Comparison of ENCODE assay signal across 22 cellular contexts in genomic region chr12:82810568-82810967, GRCh38.
DNase-seq lines count a peak whose midpoint lies in the region; ATAC-seq, FAIRE-seq and TF ChIP-seq lines count a peak whose summit lies in the region.
"Had no signal": no experiment of that assay in that cellular context is flagged by ENCODE, and none has a peak within 500 bp of the region (broad histone marks: within the 10 kb centered on the region; RNA-seq: fewer than 3 reads in every experiment).

No MANE protein-coding gene starts in this region.

- TF ChIP-seq CTCF in A673 (conservative IDR thresholded peaks at IDR 0.05; ENCODE audit: low read depth, low read length) = no peak
- no peak for TF ChIP-seq CTCF in HEK293 (tag by site-specific recombination; IDR thresholded peaks at IDR 0.05)
- TF ChIP-seq CTCF in WERI-Rb-1 (IDR thresholded peaks at IDR 0.05; ENCODE audit: low read depth, low read length) = no peak
- TF ChIP-seq CTCF in glutamatergic neuron (IDR thresholded peaks at IDR 0.05; ENCODE audit: partially characterized antibody, unreplicated experiment) = no peak
- no peak for TF ChIP-seq CTCF in WTC11 (IDR thresholded peaks at IDR 0.05)
- no peak for TF ChIP-seq CTCF in HepG2 (CRISPR knock-in tag; IDR thresholded peaks at IDR 0.05)

- H2AFZ ChIP-seq in HepG2 (ENCODE audit: low read length) = no peak overlapping the region

- TF ChIP-seq POLR2A in HepG2 (IDR thresholded peaks at IDR 0.05; ENCODE audit: insufficient read depth in 1 of 2, low read depth in 2 of 2, low read length in 2 of 2) = no peak

- no peak for FAIRE-seq in HepG2 (lab: Jason Lieb, UNC)
- FAIRE-seq: A549, GM12891 had no signal

- CTCF ChIA-PET in A673 (lab: Charles Lee) = no interaction called here
- CTCF ChIA-PET in HEK293 (lab: Yijun Ruan, JAX) = no interaction called here
- CTCF ChIA-PET in WTC11 (lab: Charles Lee) = no interaction called here
- CTCF ChIA-PET in HepG2 (lab: Yijun Ruan, JAX; ENCODE audit: low intra/inter-chr PET ratio, low total read pairs) = no interaction called here

- ATAC-seq in WTC11 (no peak), HepG2 (no peak)
- ATAC-seq: A549, HCT116 had no signal

- H3K27me3 ChIP-seq in A673 (replicated peaks; ENCODE audit: insufficient read depth, low read depth, low read length, poor library complexity) = no peaks in the 10 kb centered on the region
- H3K27me3 ChIP-seq in WERI-Rb-1 (ENCODE audit: insufficient read depth, low read depth, severe bottlenecking) = no peaks in the 10 kb centered on the region
- H3K27me3 ChIP-seq in HepG2 (ENCODE audit: control insufficient read depth in 1 of 2, insufficient read depth in 2 of 2, low read length in 2 of 2) = no peaks in the 10 kb centered on the region

- H4K20me1 ChIP-seq in HepG2 (ENCODE audit: insufficient read depth, low read length) = no peaks in the 10 kb centered on the region

- 14% methylated on average over 5 of the region's 5 CpGs for WGBS in HepG2 (ENCODE audit: low lambda C conversion rate)

- H3K4me1 ChIP-seq in A673 (ENCODE audit: insufficient read depth, low read length, poor library complexity, severe bottlenecking) (no peaks in the 10 kb centered on the region), HEK293 (ENCODE audit: control insufficient read depth, insufficient read depth, low read length) (no peaks in the 10 kb centered on the region), HepG2 (ENCODE audit: insufficient read depth, low read length) (no peaks in the 10 kb centered on the region)
- H3K4me1 ChIP-seq: A549 had no signal

- H3K27me3 Mint-ChIP-seq in glutamatergic neuron (ENCODE audit: unreplicated experiment) (no peaks in the 10 kb centered on the region), WTC11 (ENCODE audit: low read depth) (no peaks in the 10 kb centered on the region)
- H3K27me3 Mint-ChIP-seq: CD4-positive, alpha-beta memory T cell had no signal

- no peak overlapping the region for H3K4me3 Mint-ChIP-seq in glutamatergic neuron (ENCODE audit: unreplicated experiment)
- no peak overlapping the region for H3K4me3 Mint-ChIP-seq in WTC11
- H3K4me3 Mint-ChIP-seq: CD4-positive, alpha-beta memory T cell; H9; HFFc6 had no signal

- H3K36me3 Mint-ChIP-seq in glutamatergic neuron (ENCODE audit: unreplicated experiment) (peaks cover 8% of the 10 kb centered on the region), WTC11 (no peaks in the 10 kb centered on the region)

- H3K27ac Mint-ChIP-seq in glutamatergic neuron (ENCODE audit: unreplicated experiment) = peak overlapping the region; percentile 25
- H3K27ac Mint-ChIP-seq in WTC11 = no peak overlapping the region
- H3K27ac Mint-ChIP-seq: CD4-positive, alpha-beta memory T cell; H9; HFFc6 had no signal

- no peak overlapping the region for H3K9ac ChIP-seq in HepG2 (ENCODE audit: insufficient read depth, low read depth, low read length)
- H3K9ac ChIP-seq: GM23248 had no signal

- intact Hi-C loops in A673 (cut with micrococcal nuclease; ENCODE audit: unreplicated experiment) = no loop called here
- intact Hi-C loops in HepG2 (cut with micrococcal nuclease; ENCODE audit: unreplicated experiment) = no loop called here

- H3K4me3 ChIP-seq in A673 (ENCODE audit: low read depth, low read length, poor library complexity, severe bottlenecking) (no peak overlapping the region), HEK293 (ENCODE audit: low read depth, low read length) (no peak overlapping the region), WERI-Rb-1 (ENCODE audit: low read depth, low read length) (no peak overlapping the region), HepG2 (replicated peaks in 1 of 3; ENCODE audit: insufficient read depth in 1 of 3, low read depth in 2 of 3, low read length in 3 of 3) (no peak overlapping the region)
- H3K4me3 ChIP-seq: A549, GM23248 had no signal

- no peak overlapping the region for H3K27ac ChIP-seq in A673 (ENCODE audit: low read depth, low read length, poor library complexity, severe bottlenecking)
- no peak overlapping the region for H3K27ac ChIP-seq in HEK293 (ENCODE audit: extremely low read depth, low read depth, low read length)
- no peak overlapping the region for H3K27ac ChIP-seq in WERI-Rb-1
- no peak overlapping the region for H3K27ac ChIP-seq in HepG2 (ENCODE audit: extremely low read length, insufficient read depth, low read length)
- H3K27ac ChIP-seq: A549, GM23248 had no signal

- DNase-seq in A673 (ENCODE audit: low spot score) = peak; percentile 17
- peak; percentile 19 for DNase-seq in WERI-Rb-1
- DNase-seq in glutamatergic neuron = no peak
- no peak for DNase-seq in NCI-H446 (lab: John Stamatoyannopoulos, UW)
- DNase-seq in HK-2 (ENCODE audit: unreplicated experiment) = no peak
- DNase-seq in WTC11 (ENCODE audit: low spot score) = no peak
- DNase-seq in HepG2 (ENCODE audit: low spot score) = no peak
- DNase-seq: 8988T; C1 segment of cervical spinal cord; Calu3; CD4-positive, alpha-beta memory T cell; COR-L47; DMS53; DMS79 treated with DMSO at 0.1 percent for 48 hours; GF-D8; GM23248; H9; HFFc6 had no signal

- no peaks in the 10 kb centered on the region for H3K79me2 ChIP-seq in HepG2 (ENCODE audit: insufficient read depth, low read length)

- no peak for TF ChIP-seq RAD21 in HepG2 (CRISPR knock-in tag; IDR thresholded peaks at IDR 0.05)

- TF ChIP-seq EP300 in HepG2 (IDR thresholded peaks at IDR 0.05; ENCODE audit: low read depth in 2 of 2, low read length in 2 of 2) (no peak), HepG2 (CRISPR knock-in tag; IDR thresholded peaks at IDR 0.05; ENCODE audit: borderline replicate concordance) (no peak)

- H3K36me3 ChIP-seq in A673 (ENCODE audit: insufficient read depth, low read length, poor library complexity, severe bottlenecking) = no peaks in the 10 kb centered on the region
- H3K36me3 ChIP-seq in HEK293 (ENCODE audit: control insufficient read depth in 2 of 2, insufficient read depth in 1 of 2, low read length in 2 of 2) = no peaks in the 10 kb centered on the region
- H3K36me3 ChIP-seq in WERI-Rb-1 = no peaks in the 10 kb centered on the region
- no peaks in the 10 kb centered on the region for H3K36me3 ChIP-seq in HepG2 (replicated peaks in 1 of 2; ENCODE audit: control insufficient read depth in 1 of 2, insufficient read depth in 2 of 2, low read length in 2 of 2)

- no peak overlapping the region for H3K4me2 ChIP-seq in HepG2 (ENCODE audit: low read depth, low read length)
- H3K4me2 ChIP-seq: A549 had no signal

- H3K4me1 Mint-ChIP-seq in glutamatergic neuron (ENCODE audit: low read depth, unreplicated experiment) (peaks cover 7% of the 10 kb centered on the region), WTC11 (peaks cover 15% of the 10 kb centered on the region)

- BruUV-seq in A673 (replicated peaks; lab: Mats Ljungman, UMichigan) (no TSS peak), HepG2 (replicated peaks; lab: Mats Ljungman, UMichigan) (no TSS peak)

- in situ Hi-C loops in HepG2 (cut with HindIII; ENCODE audit: extremely low pct_ligation_motif_present, low pct_unique_long_range_greater_than_20kb) = no loop called here

- H3K9me3 ChIP-seq in A673 (ENCODE audit: low read depth, low read length, poor library complexity, severe bottlenecking) (no peaks in the 10 kb centered on the region), HEK293 (ENCODE audit: control insufficient read depth, insufficient read depth, low read depth, low read length) (no peaks in the 10 kb centered on the region), WERI-Rb-1 (ENCODE audit: severe bottlenecking) (no peaks in the 10 kb centered on the region), HepG2 (ENCODE audit: low read length) (no peaks in the 10 kb centered on the region)
- H3K9me3 ChIP-seq: A549 had no signal

- peaks cover 5% of the 10 kb centered on the region for H3K9me3 Mint-ChIP-seq in glutamatergic neuron (ENCODE audit: unreplicated experiment)
- no peaks in the 10 kb centered on the region for H3K9me3 Mint-ChIP-seq in WTC11
- H3K9me3 Mint-ChIP-seq: CD4-positive, alpha-beta memory T cell; H9 had no signal

- POLR2A ChIA-PET in A673 (lab: Charles Lee; ENCODE audit: low non-redundant PET) = no interaction called here
- POLR2A ChIA-PET in HEK293 (lab: Yijun Ruan, JAX) = no interaction called here
- POLR2A ChIA-PET in WTC11 (lab: Charles Lee) = no interaction called here
- POLR2A ChIA-PET in HepG2 (lab: Yijun Ruan, JAX) = no interaction called here

TF ChIP-seq in HEK293, 187 proteins besides CTCF, POLR2A, EP300 and RAD21:
- TF ChIP-seq ZNF362 (tag by site-specific recombination; IDR thresholded peaks at IDR 0.05) = no peak
- TF ChIP-seq MZF1 (tag by site-specific recombination; IDR thresholded peaks at IDR 0.05; ENCODE audit: borderline replicate concordance) = peak; percentile 97; the same call in 1 of the 2 replicates

TF ChIP-seq in HepG2, 621 proteins besides CTCF, POLR2A, EP300 and RAD21:
- TF ChIP-seq POLR2AphosphoS2 (IDR thresholded peaks at IDR 0.05; ENCODE audit: low read depth, low read length) (no peak), ZNF280D (CRISPR knock-in tag; IDR thresholded peaks at IDR 0.05) (no peak), TAF1 (CRISPR knock-in tag; IDR thresholded peaks at IDR 0.05) (no peak), MBNL3 (CRISPR knock-in tag; conservative IDR thresholded peaks at IDR 0.05) (no peak), FOXA1 (IDR thresholded peaks at IDR 0.05) (no peak), FOXA1 (CRISPR knock-in tag; IDR thresholded peaks at IDR 0.05) (no peak)
TF ChIP-seq in HepG2: peak in this region for 0.

Comparison
In these comparisons a context has a peak if more than half of its experiments do, and no peak if none do; other contexts are left out.
1. DNase-seq: peak in A673 (single experiment) and WERI-Rb-1 (single experiment); none in glutamatergic neuron (single experiment), NCI-H446 (0 of 2), HK-2 (single experiment), WTC11 (single experiment) and HepG2 (single experiment).